Comparison of ENCODE assay signal across 8 cellular contexts in genomic region chr15:82268456-82268855, GRCh38. TPM values are rescaled to one million over a fixed set of nuclear protein-coding genes. Genes with fewer than 3 reads are reported as not detected.
DNase-seq lines count a peak whose midpoint lies in the region; ATAC-seq and TF ChIP-seq lines count a peak whose summit lies in the region.
"Not testable (repeated sequence)": the region's sequence is repeated elsewhere in the genome, so short reads cannot be mapped to it uniquely, and the experiment has no call there.
"Had no signal": no experiment of that assay in that cellular context is flagged by ENCODE, and none has a peak within 500 bp of the region (broad histone marks: within the 10 kb centered on the region; RNA-seq: fewer than 3 reads in every experiment).

No MANE protein-coding gene starts in this region.

- H3K9ac ChIP-seq in mammary epithelial cell (ENCODE audit: insufficient read depth, low read length): peak overlapping the region; percentile 51

- not testable (repeated sequence) for H3K9me3 Mint-ChIP-seq in GM23338

- intact Hi-C loops in mammary epithelial cell (cut with micrococcal nuclease); prostate gland (cut with DNase I): not testable (repeated sequence)

- not testable (repeated sequence) for H3K27ac ChIP-seq in GM23338 (ENCODE audit: low read depth); prostate gland
- H3K27ac ChIP-seq in VCaP (peak overlapping the region; percentile 16; the same call in 1 of the 2 replicates), mammary epithelial cell (ENCODE audit: insufficient read depth, low read depth, low read length) (peak overlapping the region; percentile 96), foreskin keratinocyte (peak overlapping the region; percentile 72)

- H3K4me1 Mint-ChIP-seq in GM23338: peaks cover 30% of the 10 kb centered on the region

- not testable (repeated sequence) for H2AFZ ChIP-seq in GM23338
- H2AFZ ChIP-seq in mammary epithelial cell (ENCODE audit: low read depth, low read length): peak overlapping the region; percentile 69

- H3K27me3 ChIP-seq in GM23338 (ENCODE audit: insufficient read depth); mammary epithelial cell (ENCODE audit: insufficient read depth, low read length); foreskin keratinocyte; prostate gland (replicated peaks; ENCODE audit: insufficient read depth): not testable (repeated sequence)

- ATAC-seq in GM23338: not testable (repeated sequence)
- ATAC-seq in foreskin keratinocyte: peak; percentile 99

- dilution Hi-C loops in mammary epithelial cell (cut with HindIII; ENCODE audit: low sequenced_read_pairs): not testable (repeated sequence)

- TF ChIP-seq POLR2A in prostate gland (IDR thresholded peaks at IDR 0.05): not testable (repeated sequence)

- not testable (repeated sequence) for H3K9me2 ChIP-seq in GM23338 (ENCODE audit: insufficient read depth)

- H3K9me3 ChIP-seq in mammary epithelial cell (replicated peaks; ENCODE audit: insufficient read depth, low read length); prostate gland: not testable (repeated sequence)

- H3K4me1 ChIP-seq in GM23338 (ENCODE audit: insufficient read depth): peaks cover 63% of the 10 kb centered on the region
- peaks cover 26% of the 10 kb centered on the region for H3K4me1 ChIP-seq in mammary epithelial cell (ENCODE audit: insufficient read depth, low read length)
- peaks cover 25% of the 10 kb centered on the region for H3K4me1 ChIP-seq in foreskin keratinocyte
- not testable (repeated sequence) for H3K4me1 ChIP-seq in prostate gland (replicated peaks)

- H3F3A ChIP-seq in GM23338 (replicated peaks; ENCODE audit: low read depth): not testable (repeated sequence)

- H4K20me1 ChIP-seq in GM23338 (replicated peaks; ENCODE audit: insufficient read depth); mammary epithelial cell (ENCODE audit: insufficient read depth, low read length): not testable (repeated sequence)

- H3K36me3 Mint-ChIP-seq in GM23338 (ENCODE audit: low read depth): not testable (repeated sequence)

- not testable (repeated sequence) for H3K27me3 Mint-ChIP-seq in GM23338 (ENCODE audit: insufficient read depth, low read depth, poor library complexity)

- not testable (repeated sequence) for H3K36me3 ChIP-seq in GM23338 (ENCODE audit: insufficient read depth); mammary epithelial cell (ENCODE audit: insufficient read depth, low read length); prostate gland

- 0% methylated on average over 2 of the region's 2 CpGs for WGBS in mammary epithelial cell (ENCODE audit: low coverage, missing lambda C conversion rate)
- WGBS in prostate gland: 10% methylated on average over 2 of the region's 2 CpGs

- H3K4me3 ChIP-seq in GM23338, prostate gland: not testable (repeated sequence)
- peak overlapping the region in 1 of 3 experiments; percentile 12 for H3K4me3 ChIP-seq in mammary epithelial cell (replicated peaks in 1 of 3; ENCODE audit: insufficient read depth in 1 of 3, low read depth in 2 of 3, low read length in 3 of 3)

- H3K27ac Mint-ChIP-seq in GM23338: 0 out of 2 replicates have a peak overlapping the region, but pooled peaks have one; percentile 11

- not testable (repeated sequence) for H3K4me2 ChIP-seq in GM23338
- H3K4me2 ChIP-seq in mammary epithelial cell (ENCODE audit: insufficient read depth, low read depth, low read length): peak overlapping the region; percentile 65

- H3K79me2 ChIP-seq in GM23338 (replicated peaks; ENCODE audit: insufficient read depth); mammary epithelial cell (ENCODE audit: insufficient read depth, low read length): not testable (repeated sequence)

- CTCF ChIA-PET in mammary epithelial cell (lab: Charles Lee; ENCODE audit: low non-redundant PET): not testable (repeated sequence)

- peak; percentile 13 for DNase-seq in COLO829 (ENCODE audit: low spot score)
- not testable (repeated sequence) for DNase-seq in GM23338 (ENCODE audit: low spot score)
- DNase-seq in NCI-H510A treated with DMSO at 0.1 percent for 48 hours (lab: John Stamatoyannopoulos, UW): peak; percentile 30
- peak; percentile 91 for DNase-seq in mammary epithelial cell
- peak; percentile 81 to 92 for DNase-seq in foreskin keratinocyte
- DNase-seq in prostate gland (ENCODE audit: low spot score): peak; percentile 27

- in situ Hi-C loops in mammary epithelial cell (cut with MboI; ENCODE audit: low sequenced_read_pairs in 2 of 2): loop anchor here in 1 of 2 donors (25.0 kb wide), 1 partner anchor 144 kb away; no protein-coding TSS in a partner anchor

- BruUV-seq in mammary epithelial cell (replicated peaks; lab: Mats Ljungman, UMichigan): not testable (repeated sequence)

- not testable (repeated sequence) for TF ChIP-seq CTCF in GM23338 (conservative IDR thresholded peaks at IDR 0.05; ENCODE audit: low read depth in 2 of 2); VCaP (conservative IDR thresholded peaks at IDR 0.05); mammary epithelial cell (conservative IDR thresholded peaks at IDR 0.05 in 1 of 2, IDR thresholded peaks at IDR 0.05 in 1 of 2; ENCODE audit: extremely low read depth in 1 of 2, insufficient read depth in 1 of 2, low read depth in 1 of 2, low read length in 2 of 2); foreskin keratinocyte (conservative IDR thresholded peaks at IDR 0.05); prostate gland (IDR thresholded peaks at IDR 0.05)

- not testable (repeated sequence) for H3K4me3 Mint-ChIP-seq in GM23338

RNA-seq across cellular contexts. Expression of gene SAXO2, which starts 5.8 kb away (rescaled TPM):
- 0.73 TPM in 1 of 2 replicates, not detected in the other for total RNA-seq in GM23338 (2014; rRNA removed; shearing (Covaris generic))
- polyA plus RNA-seq in GM23338 (2016; fragmentation: Nextera tagmentation; extraction: Ambion mirVana): 4.9 and 10.1 TPM in 2 replicates
- 1 to 10 TPM; 3.3 to 4.2 TPM for total RNA-seq in mammary epithelial cell
- 2.0 TPM for polyA plus RNA-seq in mammary epithelial cell
- polyA minus RNA-seq in mammary epithelial cell: not detected
- 1.2 and 1.7 TPM in 2 replicates for total RNA-seq in foreskin keratinocyte
- 1.0 and 1.2 TPM in 2 replicates for polyA plus RNA-seq in foreskin keratinocyte
- total RNA-seq in prostate gland: 1 to 10 TPM; 4.0 to 4.3 TPM
- total RNA-seq: GM23248 had no signal

RNA-seq across cellular contexts. Expression of gene EFL1, which starts 5.9 kb away (rescaled TPM):
- total RNA-seq in GM23338 (2014; rRNA removed; shearing (Covaris generic)): 46.4 and 58.7 TPM in 2 replicates
- polyA plus RNA-seq in GM23338 (2016; fragmentation: Nextera tagmentation; extraction: Ambion mirVana) (11.8 and 15.4 TPM in 2 replicates), mammary epithelial cell (38.0 TPM), foreskin keratinocyte (12.5 and 16.1 TPM in 2 replicates)
- total RNA-seq in mammary epithelial cell (10 to 100 TPM; 30.0 to 39.2 TPM), foreskin keratinocyte (32.6 and 33.6 TPM in 2 replicates), prostate gland (10 to 100 TPM; 22.7 to 29.3 TPM)
- 132 TPM for polyA minus RNA-seq in mammary epithelial cell
